8 cellular contexts compared by ENCODE assay signal in the genomic region with DNA sequence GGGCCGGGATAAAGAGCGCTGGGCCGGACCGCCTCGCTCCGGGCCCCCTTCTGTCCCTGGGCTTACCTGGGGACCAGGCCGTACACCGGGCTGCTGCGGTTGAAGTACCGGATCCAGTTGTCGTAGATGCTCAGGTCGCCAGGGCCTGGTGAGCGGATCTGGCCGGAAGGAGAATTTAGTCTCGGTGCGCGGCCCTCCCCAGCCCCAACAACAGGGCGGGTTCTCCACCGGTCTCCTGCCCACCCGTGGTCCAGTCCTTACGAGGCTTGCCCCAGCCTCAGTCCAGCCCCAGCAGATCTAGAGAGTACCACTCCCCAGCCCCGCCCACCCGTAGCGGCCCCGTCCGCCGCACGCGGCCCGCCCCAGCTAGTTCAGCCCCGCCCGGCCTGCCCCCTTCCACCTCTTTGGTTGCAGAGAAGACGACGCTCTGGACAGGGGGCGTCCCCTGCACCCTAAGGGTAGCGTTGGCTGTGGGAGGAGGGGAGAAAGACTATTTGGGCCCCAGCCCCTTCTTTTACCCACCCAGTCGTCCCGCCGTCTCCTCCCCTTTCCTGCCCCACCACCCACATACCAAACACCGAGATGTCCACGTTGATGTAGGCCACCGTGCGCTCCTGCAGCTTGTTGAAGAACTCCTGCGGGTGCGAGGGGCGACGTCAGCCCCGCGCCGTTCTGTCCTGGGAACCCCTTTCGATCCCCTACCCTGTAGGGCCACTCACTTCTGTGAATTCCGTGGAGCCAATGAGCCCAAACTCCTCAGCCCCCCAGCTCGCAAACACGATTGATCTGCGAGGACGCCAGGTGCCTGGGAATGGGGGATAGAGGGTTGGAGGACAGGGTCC. TPM values are rescaled to one million over a fixed set of nuclear protein-coding genes. Genes with fewer than 3 reads are reported as not detected.
DNase-seq lines count a peak whose midpoint lies in the region; ATAC-seq and TF ChIP-seq lines count a peak whose summit lies in the region.
"Had no signal": no experiment of that assay in that cellular context is flagged by ENCODE, and none has a peak within 500 bp of the region (broad histone marks: within the 10 kb centered on the region; RNA-seq: fewer than 3 reads in every experiment).

No MANE protein-coding gene starts in this region.

- TF ChIP-seq CTCF in GM06990 (IDR thresholded peaks at IDR 0.05; ENCODE audit: insufficient read depth, low read length, poor library complexity, severe bottlenecking) (no peak), Calu3 (IDR thresholded peaks at IDR 0.05; ENCODE audit: unreplicated experiment) (no peak)

- peaks cover 0 to 17% of the 10 kb centered on the region in 2 donors for H3K4me1 ChIP-seq in naive thymus-derived CD4-positive, alpha-beta T cell (ENCODE audit: control insufficient read depth in 2 of 2, insufficient read depth in 2 of 2, low read length in 2 of 2)

- no peaks in the 10 kb centered on the region for H3K9me3 Mint-ChIP-seq in naive thymus-derived CD4-positive, alpha-beta T cell
- H3K9me3 Mint-ChIP-seq in Calu3 (ENCODE audit: low read depth, unreplicated experiment): no peaks in the 10 kb centered on the region

- CTCF ChIA-PET in naive thymus-derived CD4-positive, alpha-beta T cell (lab: Charles Lee): interaction anchor here (1.6 kb wide), 1 partner anchor 32 kb away, joined by 4 read pairs; no protein-coding TSS in a partner anchor
- CTCF ChIA-PET in Calu3 (lab: Charles Lee): no interaction called here

- POLR2A ChIA-PET in naive thymus-derived CD4-positive, alpha-beta T cell (lab: Charles Lee): interaction anchor here (0.6 kb wide), 1 partner anchor 74 kb away, joined by 3 read pairs; a partner anchor contains a TSS

- BruUV-seq in Calu3 (replicated peaks; lab: Mats Ljungman, UMichigan): no TSS peak

- peak overlapping the region; percentile 81 to 95 (median 88) for H3K4me3 Mint-ChIP-seq in naive thymus-derived CD4-positive, alpha-beta T cell
- H3K4me3 Mint-ChIP-seq in Calu3 (ENCODE audit: low read depth, unreplicated experiment): no peak overlapping the region

- peak overlapping the region; percentile 17 for H3K4me3 ChIP-seq in GM06990 (replicated peaks; ENCODE audit: low read depth, low read length)
- H3K4me3 ChIP-seq in naive thymus-derived CD4-positive, alpha-beta T cell (ENCODE audit: low read length): peak overlapping the region; percentile 14

- peak overlapping the region; percentile 80 to 98 (median 86) for H3K27ac Mint-ChIP-seq in naive thymus-derived CD4-positive, alpha-beta T cell
- H3K27ac Mint-ChIP-seq in Calu3 (ENCODE audit: unreplicated experiment): no peak overlapping the region

- peaks cover 12 to 31% (median 23%) of the 10 kb centered on the region in 7 donors for H3K4me1 Mint-ChIP-seq in naive thymus-derived CD4-positive, alpha-beta T cell
- no peaks in the 10 kb centered on the region for H3K4me1 Mint-ChIP-seq in Calu3 (ENCODE audit: low read depth, unreplicated experiment)

- peak overlapping the region; percentile 70 for H3K27ac ChIP-seq in naive thymus-derived CD4-positive, alpha-beta T cell (ENCODE audit: low read depth, low read length)

- no peaks in the 10 kb centered on the region for H3K9me3 ChIP-seq in naive thymus-derived CD4-positive, alpha-beta T cell (ENCODE audit: control insufficient read depth in 2 of 3, low read length in 3 of 3)

- no peaks in the 10 kb centered on the region for H3K27me3 ChIP-seq in GM06990 (replicated peaks; ENCODE audit: control insufficient read depth, insufficient read depth, low read length)
- H3K27me3 ChIP-seq in naive thymus-derived CD4-positive, alpha-beta T cell (ENCODE audit: control insufficient read depth in 2 of 2, insufficient read depth in 2 of 2, low read length in 2 of 2): no peaks in the 10 kb centered on the region

- DNase-seq in GM06990 (ENCODE audit: extremely low read depth, insufficient read length): no peak
- peak; percentile 7 for DNase-seq in astrocyte of the hippocampus (ENCODE audit: low read depth, low spot score)
- DNase-seq in naive thymus-derived CD4-positive, alpha-beta T cell: peak in 4 of 9 donors; percentile 13 to 37 (median 24)
- DNase-seq in NAMALWA (ENCODE audit: low spot score): no peak
- no peak for DNase-seq in Calu3

- H3K27me3 Mint-ChIP-seq in naive thymus-derived CD4-positive, alpha-beta T cell: no peaks in the 10 kb centered on the region
- H3K27me3 Mint-ChIP-seq in Calu3 (ENCODE audit: unreplicated experiment): peaks cover 8% of the 10 kb centered on the region

- peaks cover 0 to 6% (median 5%) of the 10 kb centered on the region in 5 donors for H3K36me3 Mint-ChIP-seq in naive thymus-derived CD4-positive, alpha-beta T cell
- H3K36me3 Mint-ChIP-seq in Calu3 (ENCODE audit: insufficient read depth, unreplicated experiment): peaks cover 6% of the 10 kb centered on the region

- intact Hi-C loops in naive thymus-derived CD4-positive, alpha-beta T cell (cut with micrococcal nuclease): no loop called here
- intact Hi-C loops in Calu3 (cut with micrococcal nuclease; ENCODE audit: unreplicated experiment): no loop called here

- peak; percentile 64 for ATAC-seq in naive thymus-derived CD4-positive, alpha-beta T cell
- ATAC-seq in GM18861 (IDR thresholded peaks at IDR 0.05; ENCODE audit: unreplicated experiment): no peak

- H3K36me3 ChIP-seq in GM06990 (ENCODE audit: control insufficient read depth, insufficient read depth, low read length): peaks cover 9% of the 10 kb centered on the region
- peaks cover 0 to 21% (median 0%) of the 10 kb centered on the region in 3 experiments for H3K36me3 ChIP-seq in naive thymus-derived CD4-positive, alpha-beta T cell (ENCODE audit: control insufficient read depth in 2 of 3, insufficient read depth in 3 of 3, low read length in 3 of 3)

RNA-seq across cellular contexts. Expression of a gene that starts 6.8 kb away (rescaled TPM):
- total RNA-seq in naive thymus-derived CD4-positive, alpha-beta T cell: 10 to 100 TPM in 1 of 5 experiments, 1 to 10 TPM in 4; 2.7 to 18.2 (median 8.6) TPM
- polyA plus RNA-seq in naive thymus-derived CD4-positive, alpha-beta T cell: 10 to 100 TPM; 11.5 to 17.2 TPM
- 12.9 and 17.6 TPM in 2 replicates for total RNA-seq in Calu3 (2022)

RNA-seq across cellular contexts. Expression of a gene that starts 10.6 kb away (rescaled TPM):
- 10 to 100 TPM; 12.2 to 23.4 (median 18.8) TPM for total RNA-seq in naive thymus-derived CD4-positive, alpha-beta T cell
- polyA plus RNA-seq in naive thymus-derived CD4-positive, alpha-beta T cell: 10 to 100 TPM; 18.6 to 25.3 TPM
- total RNA-seq in Calu3 (2022): not detected in 2 replicates
- total RNA-seq: myocyte, SK-MEL-5 had no signal

RNA-seq across cellular contexts. Expression of a gene that starts 20.6 kb away (rescaled TPM):
- 10 to 100 TPM; 13.1 to 29.0 (median 21.7) TPM for total RNA-seq in naive thymus-derived CD4-positive, alpha-beta T cell
- 10 to 100 TPM; 13.7 to 15.7 TPM for polyA plus RNA-seq in naive thymus-derived CD4-positive, alpha-beta T cell
- total RNA-seq in Calu3 (2022): 22.1 and 25.7 TPM in 2 replicates

RNA-seq across cellular contexts. Expression of a gene that starts 33.8 kb away (rescaled TPM):
- total RNA-seq in naive thymus-derived CD4-positive, alpha-beta T cell: 10 to 100 TPM; 22.6 to 60.8 (median 32.2) TPM
- polyA plus RNA-seq in naive thymus-derived CD4-positive, alpha-beta T cell: 10 to 100 TPM; 90.0 to 96.1 TPM
- total RNA-seq in Calu3 (2022): 62.6 and 63.7 TPM in 2 replicates

RNA-seq across cellular contexts. Expression of a gene that starts 36.0 kb away (rescaled TPM):
- 10 to 100 TPM in 1 of 5 experiments, 1 to 10 TPM in 1, under 1 TPM in 3; 0.56 to 68.1 (median 0.81) TPM for total RNA-seq in naive thymus-derived CD4-positive, alpha-beta T cell
- under 1 TPM; 0.31 to 0.47 TPM for polyA plus RNA-seq in naive thymus-derived CD4-positive, alpha-beta T cell
- total RNA-seq in Calu3 (2022): 53.4 and 55.4 TPM in 2 replicates

Comparison
In these comparisons a context has a peak if more than half of its experiments do, and no peak if none do; other contexts are left out.
1. RNA of a gene that starts 10.6 kb away (total RNA-seq): 12.2 to 23.4 TPM in naive thymus-derived CD4-positive, alpha-beta T cell; not detected in Calu3; every median in the first group is over 10 times any median in the second.